26 cellular contexts compared by ENCODE assay signal in the genomic region with DNA sequence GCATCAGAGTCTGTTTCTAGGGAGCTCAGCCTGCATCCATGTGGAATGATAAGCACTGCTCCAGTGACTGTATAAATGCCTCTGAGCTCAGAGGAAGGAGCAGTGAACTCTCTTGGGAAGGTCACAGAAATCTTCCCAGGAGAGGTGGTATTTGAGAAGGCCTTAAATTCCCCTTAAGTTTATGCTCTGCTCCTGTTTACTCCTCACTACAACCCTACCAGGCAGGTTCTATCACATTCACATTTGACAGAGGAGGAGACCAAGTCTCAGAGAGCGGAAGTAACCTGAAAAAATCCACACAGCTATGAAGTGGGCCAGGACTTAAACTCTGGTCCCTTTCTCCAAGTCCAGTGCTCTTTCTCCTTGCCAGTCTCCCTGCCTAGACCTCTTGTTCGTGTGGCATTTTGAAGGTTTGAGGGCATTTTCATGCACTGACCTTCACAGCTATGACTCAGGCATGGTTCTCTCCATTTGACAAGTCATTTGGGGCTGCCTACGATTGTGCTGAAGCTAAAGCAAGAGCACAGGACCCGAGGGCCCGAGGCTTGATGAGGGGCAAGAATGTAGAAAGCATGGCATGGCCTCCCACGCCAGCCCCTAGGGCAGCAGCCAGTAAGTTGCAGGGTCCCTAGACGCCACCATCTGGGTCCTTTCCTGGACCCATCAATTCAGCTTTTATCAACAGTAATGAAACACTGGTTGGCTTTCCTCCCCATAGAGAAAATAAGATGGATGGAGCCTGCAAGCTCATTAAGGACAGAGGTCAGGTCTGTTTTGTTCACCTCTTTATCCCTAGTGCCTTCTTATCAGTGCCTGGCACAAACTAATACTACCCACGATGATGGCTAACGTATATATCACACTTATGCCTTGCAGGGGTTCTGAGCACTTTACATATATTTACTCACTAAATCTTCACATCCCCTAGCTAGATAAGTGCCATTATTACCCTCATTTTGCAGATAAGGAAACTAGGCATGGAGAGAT. TPM values are rescaled to one million over a fixed set of nuclear protein-coding genes. Genes with fewer than 3 reads are reported as not detected.
DNase-seq lines count a peak whose midpoint lies in the region; ATAC-seq and TF ChIP-seq lines count a peak whose summit lies in the region.
"Had no signal": no experiment of that assay in that cellular context is flagged by ENCODE, and none has a peak within 500 bp of the region (broad histone marks: within the 10 kb centered on the region; RNA-seq: fewer than 3 reads in every experiment).

No MANE protein-coding gene starts in this region.

- H3K4me3 ChIP-seq in adrenal gland, result no peak overlapping the region
- no peak overlapping the region for H3K4me3 ChIP-seq in heart left ventricle
- H3K4me3 ChIP-seq: BLaER1, GM12878, MG63 had no signal

- H3K27me3 ChIP-seq in adrenal gland (no peaks in the 10 kb centered on the region), heart left ventricle (peaks cover 0 to 13% (median 0%) of the 10 kb centered on the region in 9 donors)
- H3K27me3 ChIP-seq: BLaER1 had no signal

- no peaks in the 10 kb centered on the region for H3K36me3 Mint-ChIP-seq in natural killer cell treated with Interleukin-12 subunit alpha and Interleukin-12 subunit beta and Interleukin-15 and Interleukin-18, amount 100 ng/mL, for 72 hours
- H3K36me3 Mint-ChIP-seq in natural killer cell, result no peaks in the 10 kb centered on the region

- no peak overlapping the region for H3K4me3 Mint-ChIP-seq in natural killer cell treated with Interleukin-12 subunit alpha and Interleukin-12 subunit beta and Interleukin-15 and Interleukin-18, amount 100 ng/mL, for 72 hours
- H3K4me3 Mint-ChIP-seq in natural killer cell, result no peak overlapping the region
- H3K4me3 Mint-ChIP-seq: CD4-positive, alpha-beta T cell had no signal

- ATAC-seq in natural killer cell treated with Interleukin-12 subunit alpha and Interleukin-12 subunit beta and Interleukin-15 and Interleukin-18, amount 100 ng/mL, for 72 hours, result no peak
- ATAC-seq in natural killer cell (no peak), heart left ventricle (no peak), Right ventricle myocardium superior (ENCODE audit: poor library complexity) (no peak), left lobe of liver (no peak)
- ATAC-seq: GM12878, Panc1 had no signal

- peaks cover 10% of the 10 kb centered on the region for H3K9me3 Mint-ChIP-seq in natural killer cell treated with Interleukin-12 subunit alpha and Interleukin-12 subunit beta and Interleukin-15 and Interleukin-18, amount 100 ng/mL, for 72 hours
- peaks cover 6 to 7% of the 10 kb centered on the region in 2 donors for H3K9me3 Mint-ChIP-seq in natural killer cell
- H3K9me3 Mint-ChIP-seq: CD4-positive, alpha-beta T cell had no signal

- H3K27ac ChIP-seq in adrenal gland (peak overlapping the region in 2 of 5 donors; percentile 14 to 57), heart left ventricle (peak overlapping the region in 1 of 12 donors; percentile 79)
- H3K27ac ChIP-seq: BLaER1, RWPE1 had no signal

- H3K4me1 ChIP-seq in adrenal gland (replicated peaks in 1 of 2), result peaks cover 7 to 19% of the 10 kb centered on the region in 2 donors
- H3K4me1 ChIP-seq in heart left ventricle, result peaks cover 0 to 7% (median 0%) of the 10 kb centered on the region in 12 donors

- H3K9me3 ChIP-seq in adrenal gland (replicated peaks in 1 of 3) (no peaks in the 10 kb centered on the region), heart left ventricle (no peaks in the 10 kb centered on the region)
- H3K9me3 ChIP-seq: BLaER1, MG63 had no signal

- H3K27ac Mint-ChIP-seq in natural killer cell treated with Interleukin-12 subunit alpha and Interleukin-12 subunit beta and Interleukin-15 and Interleukin-18, amount 100 ng/mL, for 72 hours, result peak overlapping the region; percentile 3 to 4
- H3K27ac Mint-ChIP-seq in natural killer cell, result peak overlapping the region in 1 of 2 donors; percentile 34
- H3K27ac Mint-ChIP-seq: CD4-positive, alpha-beta T cell had no signal

- TF ChIP-seq POLR2A in adrenal gland (IDR thresholded peaks at IDR 0.05) (no peak), heart left ventricle (IDR thresholded peaks at IDR 0.05) (no peak)

- peaks cover 0 to 2% of the 10 kb centered on the region in 2 donors for H3K27me3 Mint-ChIP-seq in natural killer cell treated with Interleukin-12 subunit alpha and Interleukin-12 subunit beta and Interleukin-15 and Interleukin-18, amount 100 ng/mL, for 72 hours
- no peaks in the 10 kb centered on the region for H3K27me3 Mint-ChIP-seq in natural killer cell (ENCODE audit: low read depth in 2 of 2)
- H3K27me3 Mint-ChIP-seq: CD4-positive, alpha-beta T cell had no signal

- 52 to 65% (median 55%) methylated on average over 6 to 9 of the region's 9 CpGs for WGBS in adrenal gland, 4 donors
- WGBS in heart left ventricle, 4 donors, result 69 to 76% (median 70%) methylated on average over 9 of the region's 9 CpGs

- H3K36me3 ChIP-seq in adrenal gland (replicated peaks in 1 of 2) (no peaks in the 10 kb centered on the region), heart left ventricle (no peaks in the 10 kb centered on the region)
- H3K36me3 ChIP-seq: BLaER1, MG63 had no signal

- peaks cover 14 to 17% of the 10 kb centered on the region in 2 donors for H3K4me1 Mint-ChIP-seq in natural killer cell treated with Interleukin-12 subunit alpha and Interleukin-12 subunit beta and Interleukin-15 and Interleukin-18, amount 100 ng/mL, for 72 hours (ENCODE audit: low read depth in 2 of 2)
- H3K4me1 Mint-ChIP-seq in natural killer cell, result peaks cover 13 to 24% of the 10 kb centered on the region in 2 donors

- DNase-seq in natural killer cell treated with Interleukin-12 subunit alpha and Interleukin-12 subunit beta and Interleukin-15 and Interleukin-18, amount 100 ng/mL, for 72 hours (ENCODE audit: low spot score), result no peak
- DNase-seq in natural killer cell, result no peak
- DNase-seq in adrenal gland, result peak in 6 of 7 donors; percentile 40 to 57 (median 54)
- peak; percentile 15 for DNase-seq in posterior vena cava (ENCODE audit: low spot score)
- DNase-seq in heart left ventricle, result no peak
- no peak for DNase-seq in Right ventricle myocardium superior
- DNase-seq in left lobe of liver (ENCODE audit: low spot score), result no peak
- DNase-seq: CD4-positive, alpha-beta T cell; COR-L47; GDM1; HCEC 1CT; IMR-90; KG1; MG63; NCI-H1105 treated with DMSO at 0.1 percent for 48 hours; NCI-H2029; NCI-H2227 treated with DMSO at 0.1 percent for 48 hours; NCI-H526 treated with DMSO at 0.1 percent for 48 hours; SHP77 treated with DMSO at 0.1 percent for 48 hours had no signal

- no peak for TF ChIP-seq CTCF in natural killer cell (IDR thresholded peaks at IDR 0.05)
- TF ChIP-seq CTCF in adrenal gland (IDR thresholded peaks at IDR 0.05), result no peak
- no peak for TF ChIP-seq CTCF in heart left ventricle (IDR thresholded peaks at IDR 0.05)

- intact Hi-C loops in natural killer cell (cut with micrococcal nuclease) (no loop called here), adrenal gland (cut with DNase I) (no loop called here), posterior vena cava (cut with DNase I) (no loop called here), heart left ventricle (cut with DNase I) (no loop called here), Right ventricle myocardium superior (cut with DNase I) (no loop called here)

RNA-seq across cellular contexts. Expression of gene UBXN10, which starts 5.4 kb away (rescaled TPM):
- total RNA-seq in natural killer cell treated with Interleukin-12 subunit alpha and Interleukin-12 subunit beta and Interleukin-15 and Interleukin-18, amount 100 ng/mL, for 72 hours, result under 1 TPM; 0.26 to 0.56 TPM
- 1 to 10 TPM; 2.5 to 3.6 (median 3.5) TPM for total RNA-seq in natural killer cell
- total RNA-seq in adrenal gland, result 1 to 10 TPM in 7 of 8 donors, under 1 TPM in 1; 0.84 to 2.6 (median 1.8) TPM
- 1 to 10 TPM in 1 of 3 donors, under 1 TPM in 2; 0.64 to 1.7 (median 0.91) TPM for polyA plus RNA-seq in adrenal gland
- total RNA-seq in posterior vena cava, result under 1 TPM; 0.29 to 0.60 TPM
- 1 to 10 TPM in 6 of 9 donors, under 1 TPM in 3; 0.68 to 2.6 (median 1.2) TPM for total RNA-seq in heart left ventricle
- polyA plus RNA-seq in heart left ventricle, result under 1 TPM; 0.14 to 0.53 TPM
- total RNA-seq in Right ventricle myocardium superior, result 2.2 TPM
- total RNA-seq in left lobe of liver, result 1.3 TPM
- total RNA-seq: GM12878, IMR-90, NCI-H460 had no signal
- polyA plus RNA-seq: AG04450, IMR-90 had no signal

RNA-seq across cellular contexts. Expression of gene PLA2G2C, which starts 5.8 kb away (rescaled TPM):
- under 1 TPM in 1 of 2 donors, not detected in 1; 0.17 TPM for total RNA-seq in natural killer cell treated with Interleukin-12 subunit alpha and Interleukin-12 subunit beta and Interleukin-15 and Interleukin-18, amount 100 ng/mL, for 72 hours
- total RNA-seq in natural killer cell (not detected), adrenal gland (under 1 TPM in 4 of 8 donors, not detected in 4; 0.11 to 0.39 (median 0.13) TPM), posterior vena cava (under 1 TPM; 0.14 to 0.24 TPM), heart left ventricle (under 1 TPM in 1 of 9 donors, not detected in 8; 0.16 TPM), Right ventricle myocardium superior (not detected), left lobe of liver (not detected)
- polyA plus RNA-seq in adrenal gland (under 1 TPM in 2 of 3 donors, not detected in 1; 0.07 to 0.08 TPM), heart left ventricle (not detected)
- total RNA-seq: CD4-positive, alpha-beta T cell; GM12878; H1; IMR-90; NCI-H460 had no signal
- polyA plus RNA-seq: AG04450, H1, IMR-90 had no signal

RNA-seq across cellular contexts. Expression of gene PLA2G2F, which starts 41.4 kb away (rescaled TPM):
- total RNA-seq in natural killer cell treated with Interleukin-12 subunit alpha and Interleukin-12 subunit beta and Interleukin-15 and Interleukin-18, amount 100 ng/mL, for 72 hours, result not detected
- total RNA-seq in natural killer cell (not detected), adrenal gland (not detected), posterior vena cava (not detected), heart left ventricle (not detected), Right ventricle myocardium superior (not detected), left lobe of liver (not detected)
- polyA plus RNA-seq in adrenal gland (under 1 TPM in 1 of 3 donors, not detected in 2; 0.08 TPM), heart left ventricle (not detected)
- total RNA-seq: CD4-positive, alpha-beta T cell; GM12878; H1; IMR-90; NCI-H460 had no signal
- polyA plus RNA-seq: AG04450, H1, IMR-90 had no signal

Comparison
In these comparisons a context has a peak if more than half of its experiments do, and no peak if none do; other contexts are left out.
1. DNase-seq: peak in adrenal gland (6 of 7) and posterior vena cava (single experiment); none in natural killer cell treated with Interleukin-12 subunit alpha and Interleukin-12 subunit beta and Interleukin-15 and Interleukin-18, amount 100 ng/mL, for 72 hours (single experiment), natural killer cell (single experiment), heart left ventricle (0 of 5), Right ventricle myocardium superior (single experiment) and left lobe of liver (single experiment).